ENCODE assay signal across 26 cellular contexts in genomic region chr9:135012166-135012565, GRCh38.
"Had no signal": no experiment of that assay in that cellular context is flagged by ENCODE, and none has a peak within 500 bp of the region (broad histone marks: within the 10 kb centered on the region; RNA-seq: fewer than 3 reads in every experiment).

No MANE protein-coding gene starts in this region.

- H3K4me1 ChIP-seq: colonic mucosa, gastrocnemius medialis, left lung, lower lobe of right lung had no signal

- FAIRE-seq: endometrium had no signal

- DNase-seq: colonic mucosa; cortex of kidney; effector CD8-positive, alpha-beta T cell; effector memory CD8-positive, alpha-beta T cell; endodermal cell; erythroblast; esophagus squamous epithelium; foreskin fibroblast; foreskin melanocyte; gastrocnemius medialis; glutamatergic neuron; head of caudate nucleus; hypothalamus; immature natural killer cell; islet precursor cell; left cardiac atrium; left ventricle myocardium superior; lower lobe of right lung; mesenchymal stem cell; mucosa of descending colon; naive B cell had no signal

- H3K27me3 ChIP-seq: colonic mucosa had no signal

- H3K4me3 ChIP-seq: colonic mucosa, esophagus squamous epithelium, gastrocnemius medialis, hepatocyte, left lung, lower lobe of right lung, mucosa of descending colon had no signal

- ATAC-seq: effector memory CD8-positive, alpha-beta T cell; esophagus mucosa; gastrocnemius medialis; left cardiac atrium; left lung; left ventricle myocardium superior; lower lobe of right lung; mucosa of descending colon had no signal

- H3K36me3 ChIP-seq: colonic mucosa, esophagus squamous epithelium, gastrocnemius medialis, left lung, lower lobe of right lung had no signal

- H3K9me3 ChIP-seq: colonic mucosa, esophagus squamous epithelium, gastrocnemius medialis, left lung, lower lobe of right lung, mucosa of descending colon had no signal

- H3K27ac ChIP-seq: colonic mucosa, epithelial cell of prostate, esophagus squamous epithelium, gastrocnemius medialis, hepatocyte, left lung, lower lobe of right lung had no signal
